Comparison of ENCODE assay signal across 21 cellular contexts in the genomic region with DNA sequence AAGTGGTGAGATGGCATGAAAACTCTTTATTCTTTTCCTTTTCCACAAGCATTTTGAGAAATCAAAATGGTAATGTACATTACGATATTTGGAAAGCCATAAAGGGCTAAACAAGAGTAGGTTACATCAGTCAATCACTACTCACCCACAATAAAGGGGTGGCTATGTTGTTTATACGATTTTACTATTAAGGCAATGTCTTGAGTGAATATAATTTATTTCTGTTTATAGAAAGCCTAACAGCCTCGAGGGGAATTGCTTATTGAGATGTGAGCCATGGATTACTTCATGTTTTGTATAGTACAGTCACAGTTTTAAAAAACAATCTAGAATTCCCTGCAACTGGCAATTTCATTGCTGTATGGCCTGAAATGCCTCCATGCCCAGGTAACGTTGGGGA.
DNase-seq lines count a peak whose midpoint lies in the region; ATAC-seq and TF ChIP-seq lines count a peak whose summit lies in the region.
"Had no signal": no experiment of that assay in that cellular context is flagged by ENCODE, and none has a peak within 500 bp of the region (broad histone marks: within the 10 kb centered on the region; RNA-seq: fewer than 3 reads in every experiment).

No MANE protein-coding gene starts in this region.

- intact Hi-C loops in uterus (cut with DNase I; ENCODE audit: low total_unique reads) = no loop called here

- H3K9me3 ChIP-seq in SJSA1 (replicated peaks) (no peaks in the 10 kb centered on the region), fibroblast of lung (ENCODE audit: control insufficient read depth, insufficient read depth, low read depth, low read length) (no peaks in the 10 kb centered on the region), uterus (no peaks in the 10 kb centered on the region)
- H3K9me3 ChIP-seq: Peyer's patch, SJCRH30 had no signal

- TF ChIP-seq POLR2A in uterus (IDR thresholded peaks at IDR 0.05) = no peak

- no peak overlapping the region for H3K9ac ChIP-seq in fibroblast of lung (ENCODE audit: insufficient read depth, low read length)

- H4K20me1 ChIP-seq in fibroblast of lung (ENCODE audit: control insufficient read depth, extremely low read depth, insufficient read depth, low read length) = no peaks in the 10 kb centered on the region

- peak overlapping the region; percentile 13; the same call in 1 of the 2 replicates for H3K27ac ChIP-seq in SJSA1
- peak overlapping the region; percentile 20 for H3K27ac ChIP-seq in fibroblast of lung (ENCODE audit: insufficient read depth, low read length)
- H3K27ac ChIP-seq in uterus = peak overlapping the region; percentile 23 to 69
- H3K27ac ChIP-seq: C4-2B, Peyer's patch, SJCRH30 had no signal

- no peak overlapping the region for H3K4me3 ChIP-seq in SJSA1
- no peak overlapping the region for H3K4me3 ChIP-seq in fibroblast of lung (replicated peaks in 1 of 4; ENCODE audit: control extremely low read depth in 1 of 4, insufficient read depth in 1 of 4, low read depth in 3 of 4, low read length in 4 of 4)
- no peak overlapping the region for H3K4me3 ChIP-seq in uterus
- H3K4me3 ChIP-seq: K562, Peyer's patch, SJCRH30 had no signal

- CTCF ChIA-PET in HEK293T (lab: Yijun Ruan, JAX) = no interaction called here

- H3K4me1 ChIP-seq in SJSA1 (replicated peaks) = peaks cover 31% of the 10 kb centered on the region
- H3K4me1 ChIP-seq in fibroblast of lung (ENCODE audit: control insufficient read depth, extremely low read depth, insufficient read depth, low read length) = peaks cover 3% of the 10 kb centered on the region
- peaks cover 0 to 6% of the 10 kb centered on the region in 2 donors for H3K4me1 ChIP-seq in uterus
- H3K4me1 ChIP-seq: Peyer's patch, SJCRH30 had no signal

- peak overlapping the region; percentile 76 for H3K4me2 ChIP-seq in fibroblast of lung (ENCODE audit: extremely low read depth, insufficient read depth, low read length)

- H3K79me2 ChIP-seq in fibroblast of lung (ENCODE audit: control insufficient read depth, insufficient read depth, low read length) = no peaks in the 10 kb centered on the region

- TF ChIP-seq CTCF in fibroblast of lung (conservative IDR thresholded peaks at IDR 0.05 in 1 of 2, IDR thresholded peaks at IDR 0.05 in 1 of 2; ENCODE audit: low read depth in 1 of 2, low read length in 2 of 2) (no peak), uterus (IDR thresholded peaks at IDR 0.05) (no peak)

- H3K27me3 ChIP-seq in SJSA1 (replicated peaks) (no peaks in the 10 kb centered on the region), fibroblast of lung (ENCODE audit: control insufficient read depth, insufficient read depth, low read length) (no peaks in the 10 kb centered on the region), uterus (no peaks in the 10 kb centered on the region)
- H3K27me3 ChIP-seq: Peyer's patch, SJCRH30 had no signal

- POLR2A ChIA-PET in HEK293T (lab: Yijun Ruan, JAX) = interaction anchor here (1.3 kb wide), 1 partner anchor 12 kb away, joined by 4 read pairs; no protein-coding TSS in a partner anchor

- H3K36me3 ChIP-seq in SJSA1 (no peaks in the 10 kb centered on the region), fibroblast of lung (ENCODE audit: control insufficient read depth, insufficient read depth, low read length) (no peaks in the 10 kb centered on the region), uterus (no peaks in the 10 kb centered on the region)
- H3K36me3 ChIP-seq: Peyer's patch, SJCRH30 had no signal

- H2AFZ ChIP-seq in fibroblast of lung (ENCODE audit: low read length) = no peak overlapping the region

- no peak for ATAC-seq in HG03565 (IDR thresholded peaks at IDR 0.05; ENCODE audit: unreplicated experiment)
- ATAC-seq: K562 had no signal

- DNase-seq in HEK293T (ENCODE audit: extremely low spot score) = no peak
- no peak for DNase-seq in SJSA1 (ENCODE audit: low read depth in 1 of 2, low spot score in 2 of 2)
- peak in 1 of 2 donors; percentile 35 for DNase-seq in fibroblast of lung (ENCODE audit: low read depth in 2 of 2)
- no peak for DNase-seq in uterus
- DNase-seq in NCI-H2107 treated with DMSO at 0.1 percent for 48 hours (lab: John Stamatoyannopoulos, UW; ENCODE audit: unreplicated experiment) = no peak
- no peak for DNase-seq in DMS79 (lab: John Stamatoyannopoulos, UW)
- DNase-seq: AML-193; CD8-positive, alpha-beta memory T cell; DMS153; GF-D8; MM.1S; NCI-H1092 treated with DMSO at 0.1 percent for 48 hours; NCI-H2081; NCI-H2171 treated with DMSO at 0.1 percent for 48 hours; NCI-H524 treated with DMSO at 0.1 percent for 48 hours; NCI-H82; SJCRH30 had no signal

TF ChIP-seq in HEK293T, 16 proteins besides CTCF, POLR2A, EP300 and RAD21:
- no peak for TF ChIP-seq FOXK2 (IDR thresholded peaks at IDR 0.05)
- peak; percentile 75 for TF ChIP-seq PKNOX1 (IDR thresholded peaks at IDR 0.05)
